In genomic region chr17:77644981-77645380, GRCh38 we compare ENCODE assay signal across 11 cellular contexts.
A peak's percentile ranks its signal among the peaks of the same experiment; 100 is the strongest.
DNase-seq lines count a peak whose midpoint lies in the region; ATAC-seq, FAIRE-seq and TF ChIP-seq lines count a peak whose summit lies in the region.
"Had no signal": no experiment of that assay in that cellular context is flagged by ENCODE, and none has a peak within 500 bp of the region (broad histone marks: within the 10 kb centered on the region; RNA-seq: fewer than 3 reads in every experiment).

No MANE protein-coding gene starts in this region.

- H4K91ac ChIP-seq in trophoblast cell (ENCODE audit: low read depth, low read length), result no peak overlapping the region

- H2BK5ac ChIP-seq in trophoblast cell (ENCODE audit: low read depth, low read length, poor library complexity), result no peak overlapping the region

- H2AFZ ChIP-seq in astrocyte (ENCODE audit: low read depth, low read length) (no peak overlapping the region), trophoblast cell (ENCODE audit: insufficient read depth, low read length, poor library complexity) (no peak overlapping the region)

- H3K36me3 Mint-ChIP-seq in astrocyte (ENCODE audit: low read depth, unreplicated experiment), result no peaks in the 10 kb centered on the region
- no peaks in the 10 kb centered on the region for H3K36me3 Mint-ChIP-seq in osteocyte (ENCODE audit: unreplicated experiment)
- H3K36me3 Mint-ChIP-seq: IgD-negative memory B cell had no signal

- H3K4me3 Mint-ChIP-seq in astrocyte (ENCODE audit: unreplicated experiment) (no peak overlapping the region), osteocyte (ENCODE audit: unreplicated experiment) (no peak overlapping the region)

- H3K18ac ChIP-seq in trophoblast cell (ENCODE audit: low read length), result no peak overlapping the region

- no peak overlapping the region for H3K14ac ChIP-seq in trophoblast cell (ENCODE audit: low read length)

- H3K4me1 ChIP-seq in astrocyte (ENCODE audit: insufficient read depth, low read length) (peaks cover 4% of the 10 kb centered on the region), skeletal muscle tissue (ENCODE audit: control insufficient read depth in 3 of 3, insufficient read depth in 3 of 3, low read length in 3 of 3) (peaks cover 7 to 19% (median 16%) of the 10 kb centered on the region in 3 donors), trophoblast cell (ENCODE audit: control insufficient read depth in 1 of 2, insufficient read depth in 2 of 2, low read length in 2 of 2) (no peaks in the 10 kb centered on the region)

- H4K12ac ChIP-seq in trophoblast cell (ENCODE audit: low read depth, low read length), result no peak overlapping the region

- no peak overlapping the region for H2AK5ac ChIP-seq in trophoblast cell (ENCODE audit: low read length)

- H4K20me1 ChIP-seq in astrocyte (ENCODE audit: insufficient read depth, low read length), result no peaks in the 10 kb centered on the region

- H3K79me1 ChIP-seq in trophoblast cell (ENCODE audit: low read length), result no peaks in the 10 kb centered on the region

- ATAC-seq in HG03135 (IDR thresholded peaks at IDR 0.05; ENCODE audit: unreplicated experiment), result no peak
- ATAC-seq: Panc1 had no signal

- H2BK120ac ChIP-seq in trophoblast cell (ENCODE audit: insufficient read depth, low read length, poor library complexity), result no peak overlapping the region

- no CpG with 5 or more reads among the region's 10 CpGs for WGBS in trophoblast cell (ENCODE audit: extremely low coverage, insufficient coverage, insufficient read length)

- H3K79me2 ChIP-seq in astrocyte (ENCODE audit: insufficient read depth, low read length) (no peaks in the 10 kb centered on the region), trophoblast cell (ENCODE audit: control insufficient read depth, insufficient read depth, low read length, poor library complexity) (no peaks in the 10 kb centered on the region)

- peak overlapping the region; percentile 52 for H3K4me2 ChIP-seq in astrocyte (ENCODE audit: low read length)
- H3K4me2 ChIP-seq in trophoblast cell (ENCODE audit: low read length), result no peak overlapping the region

- no peak for FAIRE-seq in astrocyte (lab: Jason Lieb, UNC)

- no peak overlapping the region for H2BK12ac ChIP-seq in trophoblast cell (ENCODE audit: low read length)

- H3K27ac Mint-ChIP-seq in astrocyte (ENCODE audit: unreplicated experiment), result no peak overlapping the region
- no peak overlapping the region for H3K27ac Mint-ChIP-seq in osteocyte (ENCODE audit: unreplicated experiment)
- H3K27ac Mint-ChIP-seq: IgD-negative memory B cell had no signal

- H3K23ac ChIP-seq in trophoblast cell (ENCODE audit: low read length), result no peak overlapping the region

- peak; percentile 50 for DNase-seq in Daoy (ENCODE audit: low read depth)
- DNase-seq in T-helper 9 cell, result peak; percentile 42
- DNase-seq in astrocyte (ENCODE audit: low read depth), result no peak
- no peak for DNase-seq in trophoblast cell
- no peak for DNase-seq in osteocyte (ENCODE audit: extremely low spot score, unreplicated experiment)
- no peak for DNase-seq in NOMO-1 treated with DMSO at 0.1 percent for 48 hours (lab: John Stamatoyannopoulos, UW; ENCODE audit: unreplicated experiment)

- H3K4ac ChIP-seq in trophoblast cell (ENCODE audit: low read depth, low read length), result no peak overlapping the region

- H3K9ac ChIP-seq in astrocyte (ENCODE audit: low read length) (no peak overlapping the region), skeletal muscle tissue (ENCODE audit: low read depth in 1 of 3, low read length in 3 of 3) (peak overlapping the region in 1 of 3 donors; percentile 33), trophoblast cell (ENCODE audit: low read length) (no peak overlapping the region)

- no peak overlapping the region for H3K4me3 ChIP-seq in astrocyte (ENCODE audit: insufficient read depth, low read depth, low read length)
- peak overlapping the region; percentile 16 to 45 (median 29) for H3K4me3 ChIP-seq in skeletal muscle tissue (ENCODE audit: low read length in 3 of 3)
- H3K4me3 ChIP-seq in trophoblast cell (ENCODE audit: low read depth, low read length), result no peak overlapping the region

- H3K9me3 ChIP-seq in astrocyte (ENCODE audit: insufficient read depth, low read depth, low read length), result peaks cover 3% of the 10 kb centered on the region
- H3K9me3 ChIP-seq in skeletal muscle tissue (ENCODE audit: control insufficient read depth in 3 of 3, low read length in 3 of 3), result peaks cover 0 to 2% (median 0%) of the 10 kb centered on the region in 3 donors
- peaks cover 4% of the 10 kb centered on the region for H3K9me3 ChIP-seq in trophoblast cell (ENCODE audit: insufficient read depth, low read depth, low read length)

- H3K9me3 Mint-ChIP-seq in astrocyte (ENCODE audit: unreplicated experiment) (peaks cover 12% of the 10 kb centered on the region), osteocyte (ENCODE audit: unreplicated experiment) (peaks cover 5% of the 10 kb centered on the region)
- H3K9me3 Mint-ChIP-seq: activated naive CD4-positive, alpha-beta T cell treated with anti-CD3 and anti-CD28 coated beads, Interleukin-2, amount 50 U/mL, for 72 hours; IgD-negative memory B cell had no signal

- H3K4me1 Mint-ChIP-seq in astrocyte (ENCODE audit: low read depth, unreplicated experiment), result no peaks in the 10 kb centered on the region
- H3K4me1 Mint-ChIP-seq in osteocyte (ENCODE audit: unreplicated experiment), result peaks cover 3% of the 10 kb centered on the region

- H3K27me3 ChIP-seq in astrocyte (ENCODE audit: insufficient read depth, low read length) (peaks cover 21% of the 10 kb centered on the region), skeletal muscle tissue (ENCODE audit: control insufficient read depth in 3 of 3, insufficient read depth in 3 of 3, low read length in 3 of 3) (peaks cover 0 to 6% (median 3%) of the 10 kb centered on the region in 3 donors), trophoblast cell (ENCODE audit: insufficient read depth, low read length) (peaks cover 2% of the 10 kb centered on the region)

- no peaks in the 10 kb centered on the region for H3K36me3 ChIP-seq in astrocyte (ENCODE audit: insufficient read depth, low read length)
- no peaks in the 10 kb centered on the region for H3K36me3 ChIP-seq in skeletal muscle tissue (ENCODE audit: control insufficient read depth in 3 of 3, insufficient read depth in 3 of 3, low read length in 3 of 3)
- no peaks in the 10 kb centered on the region for H3K36me3 ChIP-seq in trophoblast cell (ENCODE audit: control insufficient read depth in 1 of 2, insufficient read depth in 2 of 2, low read length in 2 of 2)

- H4K8ac ChIP-seq in trophoblast cell (ENCODE audit: low read depth, low read length), result no peak overlapping the region

- H3K27me3 Mint-ChIP-seq in astrocyte (ENCODE audit: low read depth, unreplicated experiment) (peaks cover 32% of the 10 kb centered on the region), osteocyte (ENCODE audit: unreplicated experiment) (peaks cover 24% of the 10 kb centered on the region)

- TF ChIP-seq CTCF in astrocyte (IDR thresholded peaks at IDR 0.05; ENCODE audit: insufficient read depth, low read depth, low read length) (no peak), osteocyte (IDR thresholded peaks at IDR 0.05) (no peak)

- H3K27ac ChIP-seq in astrocyte (ENCODE audit: low read depth, low read length) (no peak overlapping the region), skeletal muscle tissue (ENCODE audit: low read depth, low read length) (no peak overlapping the region), trophoblast cell (ENCODE audit: low read depth, low read length) (no peak overlapping the region)

Comparison
In these comparisons a context has a peak if more than half of its experiments do, and no peak if none do; other contexts are left out.
1. DNase-seq: peak in Daoy (single experiment) and T-helper 9 cell (single experiment); none in astrocyte (single experiment), trophoblast cell (0 of 2), osteocyte (single experiment) and NOMO-1 treated with DMSO at 0.1 percent for 48 hours (single experiment).
2. H3K4me3 ChIP-seq: peak in skeletal muscle tissue (3 of 3); none in astrocyte (single experiment) and trophoblast cell (single experiment).